Comparison of ENCODE assay signal across 9 cellular contexts in the genomic region with DNA sequence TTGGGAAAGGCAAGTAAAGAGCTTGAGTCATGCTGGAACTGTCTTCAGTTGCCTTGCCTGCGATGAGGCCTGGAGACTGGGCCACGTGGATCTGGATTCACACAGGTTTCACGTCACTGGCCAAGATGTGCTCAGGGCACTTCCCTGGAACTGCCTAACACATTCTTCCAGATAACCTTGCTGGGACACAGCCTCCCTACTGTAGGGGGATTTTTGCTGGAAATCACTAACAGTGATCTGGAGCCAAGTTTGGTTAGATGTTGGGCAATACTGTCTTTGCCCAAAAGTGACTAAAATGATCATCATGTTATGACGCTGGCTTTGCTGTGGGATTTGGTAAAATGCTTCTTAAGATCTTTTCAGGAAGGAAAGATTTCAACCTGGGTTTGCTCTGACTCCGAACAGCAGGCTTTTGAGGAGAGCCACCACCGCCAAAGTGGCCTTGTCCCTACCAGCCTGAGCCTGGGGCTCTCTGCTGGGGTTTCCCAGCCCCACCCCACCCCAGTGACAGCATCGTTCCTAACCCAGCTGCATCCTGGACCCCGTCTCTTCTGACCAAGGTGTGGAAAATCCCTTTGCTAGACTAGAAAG. TPM values are rescaled to one million over a fixed set of nuclear protein-coding genes. Genes with fewer than 3 reads are reported as not detected.
DNase-seq lines count a peak whose midpoint lies in the region; ATAC-seq, FAIRE-seq and TF ChIP-seq lines count a peak whose summit lies in the region.
"Had no signal": no experiment of that assay in that cellular context is flagged by ENCODE, and none has a peak within 500 bp of the region (broad histone marks: within the 10 kb centered on the region; RNA-seq: fewer than 3 reads in every experiment).

No MANE protein-coding gene starts in this region.

- H3K4me2 ChIP-seq in keratinocyte (ENCODE audit: control insufficient read depth, extremely low read depth, insufficient read depth, low read depth, low read length) = peak overlapping the region; percentile 42

- FAIRE-seq in keratinocyte (lab: Jason Lieb, UNC) = peak; percentile 93
- FAIRE-seq: GM18507 had no signal

- DNase-seq in activated CD4-positive, CD25-positive, alpha-beta regulatory T cell treated with anti-CD3 and anti-CD28 coated beads, Interleukin-2, amount 50 U/mL, for 72 hours = no peak
- peak in 1 of 2 donors; percentile 49 for DNase-seq in breast epithelium (ENCODE audit: low spot score in 2 of 2)
- DNase-seq in keratinocyte (ENCODE audit: low read depth, low spot score) = peak; percentile 84
- peak in 1 of 2 donors; percentile 22 for DNase-seq in upper lobe of left lung

- H2AFZ ChIP-seq in keratinocyte (ENCODE audit: control insufficient read depth, low read length) = no peak overlapping the region

- peaks cover 0 to 8% of the 10 kb centered on the region in 2 donors for H3K4me1 ChIP-seq in breast epithelium
- H3K4me1 ChIP-seq in keratinocyte (ENCODE audit: control insufficient read depth, extremely low read depth, insufficient read depth, low read length) = peaks cover 46% of the 10 kb centered on the region
- peaks cover 18 to 28% (median 24%) of the 10 kb centered on the region in 4 donors for H3K4me1 ChIP-seq in upper lobe of left lung

- peak overlapping the region; percentile 73 for H3K9ac ChIP-seq in keratinocyte (ENCODE audit: control insufficient read depth, extremely low read depth, insufficient read depth, low read length)

- H3K9me3 ChIP-seq in breast epithelium (no peaks in the 10 kb centered on the region), keratinocyte (ENCODE audit: control insufficient read depth, low read depth, low read length) (no peaks in the 10 kb centered on the region), upper lobe of left lung (no peaks in the 10 kb centered on the region)

- H3K36me3 ChIP-seq in breast epithelium (no peaks in the 10 kb centered on the region), keratinocyte (ENCODE audit: control insufficient read depth in 2 of 2, extremely low read depth in 1 of 2, insufficient read depth in 2 of 2, low read length in 2 of 2) (no peaks in the 10 kb centered on the region), upper lobe of left lung (no peaks in the 10 kb centered on the region)

- intact Hi-C loops in breast epithelium (cut with DNase I; ENCODE audit: low total_unique reads) = no loop called here

- TF ChIP-seq CTCF in breast epithelium (IDR thresholded peaks at IDR 0.05) = no peak
- TF ChIP-seq CTCF in keratinocyte (optimal IDR thresholded peaks at IDR 0.05 in 1 of 3, IDR thresholded peaks at IDR 0.05 in 1 of 3, conservative IDR thresholded peaks at IDR 0.05 in 1 of 3; ENCODE audit: extremely low read depth in 1 of 3, insufficient read depth in 2 of 3, low read length in 3 of 3) = no peak
- no peak for TF ChIP-seq CTCF in upper lobe of left lung (IDR thresholded peaks at IDR 0.05)

- H3K27me3 ChIP-seq in breast epithelium (no peaks in the 10 kb centered on the region), keratinocyte (ENCODE audit: control insufficient read depth, extremely low read depth, insufficient read depth, low read length) (no peaks in the 10 kb centered on the region), upper lobe of left lung (no peaks in the 10 kb centered on the region)

- H3K9me1 ChIP-seq in keratinocyte (ENCODE audit: control insufficient read depth, extremely low read depth, insufficient read depth, low read length) = peaks cover 2% of the 10 kb centered on the region

- peak overlapping the region; percentile 68 to 80 for H3K27ac ChIP-seq in breast epithelium
- H3K27ac ChIP-seq in keratinocyte (ENCODE audit: control insufficient read depth, insufficient read depth, low read length) = peak overlapping the region; percentile 84
- H3K27ac ChIP-seq in upper lobe of left lung = peak overlapping the region in 2 of 4 donors; percentile 45 to 64

- H4K20me1 ChIP-seq in keratinocyte (ENCODE audit: control insufficient read depth, extremely low read depth, insufficient read depth, low read length) = no peaks in the 10 kb centered on the region

- TF ChIP-seq POLR2A in breast epithelium (IDR thresholded peaks at IDR 0.05) (no peak), upper lobe of left lung (IDR thresholded peaks at IDR 0.05) (no peak), GM18505 (IDR thresholded peaks at IDR 0.05; ENCODE audit: borderline replicate concordance, extremely low read depth, insufficient read depth, insufficient read length) (no peak)

- 67 to 83% methylated on average over 6 to 8 of the region's 8 CpGs for WGBS in upper lobe of left lung, 2 donors

- ATAC-seq in activated CD4-positive, CD25-positive, alpha-beta regulatory T cell treated with anti-CD3 and anti-CD28 coated beads, Interleukin-2, amount 50 U/mL, for 24 hours = peak; percentile 9 to 35
- ATAC-seq in upper lobe of left lung (ENCODE audit: low FRiP score in 2 of 2) = peak; percentile 44 to 86
- ATAC-seq in GM18505 (IDR thresholded peaks at IDR 0.05; ENCODE audit: unreplicated experiment) = no peak
- no peak for ATAC-seq in HG02759 (IDR thresholded peaks at IDR 0.05; ENCODE audit: unreplicated experiment)
- no peak for ATAC-seq in GM19035 (IDR thresholded peaks at IDR 0.05; ENCODE audit: unreplicated experiment)

- H3K4me3 ChIP-seq in breast epithelium (no peak overlapping the region), keratinocyte (ENCODE audit: control insufficient read depth in 2 of 3, extremely low read depth in 1 of 3, insufficient read depth in 2 of 3, low read depth in 1 of 3, low read length in 3 of 3) (no peak overlapping the region), upper lobe of left lung (no peak overlapping the region)

- H3K79me2 ChIP-seq in keratinocyte (ENCODE audit: control insufficient read depth, insufficient read depth, low read length) = no peaks in the 10 kb centered on the region

- TF ChIP-seq EP300 in upper lobe of left lung (IDR thresholded peaks at IDR 0.05) = no peak

- dilution Hi-C loops in keratinocyte (cut with MboI; ENCODE audit: extremely low pct_ligation_motif_present, low sequenced_read_pairs) = loop anchor here (25.0 kb wide), 1 partner anchor 349 kb away; no protein-coding TSS in a partner anchor

RNA-seq across cellular contexts. Expression of a gene that starts 14.7 kb away (rescaled TPM):
- total RNA-seq in breast epithelium = 100 to 1,000 TPM in 1 of 3 donors, 10 to 100 TPM in 2; 54.0 to 326 (median 61.9) TPM
- polyA plus RNA-seq in keratinocyte = 6.6 to 17.2 TPM (median 14.3 TPM) in 3 replicates
- 0.25 TPM for polyA plus RNA-seq in keratinocyte (2011; ENCODE audit: low read depth)
- 9.6 and 17.3 TPM in 2 replicates for polyA plus RNA-seq in keratinocyte (2011; cell fraction: cytosol; rRNA removed)
- polyA plus RNA-seq in keratinocyte (2011; cell fraction: nucleus; rRNA removed) = 22.3 and 34.7 TPM in 2 replicates
- polyA plus RNA-seq in keratinocyte (2012; ENCODE audit: low replicate concordance) = 1.2 and 18.7 TPM in 2 replicates
- polyA minus RNA-seq in keratinocyte = 7.8 to 26.3 TPM (median 17.1 TPM) in 3 replicates
- 31.3 TPM for polyA minus RNA-seq in keratinocyte (2011; cell fraction: cytosol; rRNA and poly(A)+ RNA removed)
- polyA minus RNA-seq in keratinocyte (2011; cell fraction: nucleus; rRNA and poly(A)+ RNA removed) = 28.9 and 39.9 TPM in 2 replicates
- 10 to 100 TPM in 4 of 6 donors, 1 to 10 TPM in 2; 9.3 to 30.4 (median 14.1) TPM for total RNA-seq in upper lobe of left lung

RNA-seq across cellular contexts. Expression of a gene that starts 29.1 kb away (rescaled TPM):
- 10 to 100 TPM; 26.1 to 48.1 (median 41.0) TPM for total RNA-seq in breast epithelium
- polyA plus RNA-seq in keratinocyte = 53.2 to 78.1 TPM (median 54.6 TPM) in 3 replicates
- polyA plus RNA-seq in keratinocyte (2011; ENCODE audit: low read depth) = 14.4 TPM
- polyA plus RNA-seq in keratinocyte (2011; cell fraction: cytosol; rRNA removed) = 46.5 and 62.9 TPM in 2 replicates
- polyA plus RNA-seq in keratinocyte (2011; cell fraction: nucleus; rRNA removed) = 101 and 111 TPM in 2 replicates
- 37.7 and 65.6 TPM in 2 replicates for polyA plus RNA-seq in keratinocyte (2012; ENCODE audit: low replicate concordance)
- polyA minus RNA-seq in keratinocyte = 62.2 to 79.7 TPM (median 66.9 TPM) in 3 replicates
- polyA minus RNA-seq in keratinocyte (2011; cell fraction: cytosol; rRNA and poly(A)+ RNA removed) = 106 TPM
- 120 and 137 TPM in 2 replicates for polyA minus RNA-seq in keratinocyte (2011; cell fraction: nucleus; rRNA and poly(A)+ RNA removed)
- 10 to 100 TPM; 19.5 to 77.8 (median 38.6) TPM for total RNA-seq in upper lobe of left lung

RNA-seq across cellular contexts. Expression of a gene that starts 36.0 kb away (rescaled TPM):
- total RNA-seq in breast epithelium = 10 to 100 TPM; 27.4 to 35.0 (median 31.5) TPM
- 6.0 to 9.1 TPM (median 6.6 TPM) in 3 replicates for polyA plus RNA-seq in keratinocyte
- 5.1 TPM for polyA plus RNA-seq in keratinocyte (2011; ENCODE audit: low read depth)
- polyA plus RNA-seq in keratinocyte (2011; cell fraction: cytosol; rRNA removed) = 1.3 and 2.0 TPM in 2 replicates
- polyA plus RNA-seq in keratinocyte (2011; cell fraction: nucleus; rRNA removed) = 35.0 and 42.9 TPM in 2 replicates
- 7.3 and 8.3 TPM in 2 replicates for polyA plus RNA-seq in keratinocyte (2012; ENCODE audit: low replicate concordance)
- 5.3 to 13.6 TPM (median 6.8 TPM) in 3 replicates for polyA minus RNA-seq in keratinocyte
- polyA minus RNA-seq in keratinocyte (2011; cell fraction: cytosol; rRNA and poly(A)+ RNA removed) = 5.6 TPM
- polyA minus RNA-seq in keratinocyte (2011; cell fraction: nucleus; rRNA and poly(A)+ RNA removed) = 8.6 and 9.2 TPM in 2 replicates
- total RNA-seq in upper lobe of left lung = 100 to 1,000 TPM in 2 of 6 donors, 10 to 100 TPM in 4; 17.2 to 320 (median 55.9) TPM

RNA-seq across cellular contexts. Expression of a gene that starts 58.9 kb away (rescaled TPM):
- total RNA-seq in breast epithelium (100 to 1,000 TPM; 192 to 532 (median 206) TPM), upper lobe of left lung (1,000 to 10,000 TPM in 1 of 6 donors, 100 to 1,000 TPM in 5; 257 to 1,111 (median 533) TPM)
- 53.0 to 137 TPM (median 97.1 TPM) in 3 replicates for polyA plus RNA-seq in keratinocyte
- 16.5 TPM for polyA plus RNA-seq in keratinocyte (2011; ENCODE audit: low read depth)
- 63.1 and 93.6 TPM in 2 replicates for polyA plus RNA-seq in keratinocyte (2011; cell fraction: cytosol; rRNA removed)
- 277 and 483 TPM in 2 replicates for polyA plus RNA-seq in keratinocyte (2011; cell fraction: nucleus; rRNA removed)
- polyA plus RNA-seq in keratinocyte (2012; ENCODE audit: low replicate concordance) = 33.5 and 219 TPM in 2 replicates
- polyA minus RNA-seq in keratinocyte = 91.3 to 288 TPM (median 137 TPM) in 3 replicates
- 237 TPM for polyA minus RNA-seq in keratinocyte (2011; cell fraction: cytosol; rRNA and poly(A)+ RNA removed)
- 457 and 590 TPM in 2 replicates for polyA minus RNA-seq in keratinocyte (2011; cell fraction: nucleus; rRNA and poly(A)+ RNA removed)

Comparison
In these comparisons a context has a peak if more than half of its experiments do, and no peak if none do; other contexts are left out.
1. ATAC-seq: peak in activated CD4-positive, CD25-positive, alpha-beta regulatory T cell treated with anti-CD3 and anti-CD28 coated beads, Interleukin-2, amount 50 U/mL, for 24 hours (2 of 2) and upper lobe of left lung (2 of 2); none in GM18505 (single experiment), HG02759 (single experiment) and GM19035 (single experiment).